8 cellular contexts compared by ENCODE assay signal in genomic region chr15:82999905-83000671, GRCh38. TPM values are rescaled to one million over a fixed set of nuclear protein-coding genes. Genes with fewer than 3 reads are reported as not detected.
A peak's percentile ranks its signal among the peaks of the same experiment; 100 is the strongest.
DNase-seq lines count a peak whose midpoint lies in the region; ATAC-seq and TF ChIP-seq lines count a peak whose summit lies in the region.

No MANE protein-coding gene starts in this region.

- peak overlapping the region; percentile 64 for H3K4me3 ChIP-seq in fibroblast of the aortic adventitia (ENCODE audit: low read depth, low read length)

- H3K4me3 Mint-ChIP-seq in activated T-cell treated with anti-CD3 and anti-CD28 coated beads, Interleukin-2, amount 50 U/mL, for 24 hours, result peak overlapping the region; percentile 38

- peaks cover 10% of the 10 kb centered on the region for H3K4me1 Mint-ChIP-seq in activated T-cell treated with anti-CD3 and anti-CD28 coated beads, Interleukin-2, amount 50 U/mL, for 24 hours (ENCODE audit: low read depth)

- no peaks in the 10 kb centered on the region for H3K9me3 Mint-ChIP-seq in activated T-cell treated with anti-CD3 and anti-CD28 coated beads, Interleukin-2, amount 50 U/mL, for 24 hours

- TF ChIP-seq CTCF in GM12872 (IDR thresholded peaks at IDR 0.05; ENCODE audit: insufficient read depth, low read depth, low read length) (peak; percentile 59), fibroblast of the aortic adventitia (IDR thresholded peaks at IDR 0.05; ENCODE audit: insufficient read depth, low read length) (peak; percentile 54)

- H3K27ac Mint-ChIP-seq in activated T-cell treated with anti-CD3 and anti-CD28 coated beads, Interleukin-2, amount 50 U/mL, for 24 hours, result peak overlapping the region; percentile 74

- H3K27me3 Mint-ChIP-seq in activated T-cell treated with anti-CD3 and anti-CD28 coated beads, Interleukin-2, amount 50 U/mL, for 24 hours, result no peaks in the 10 kb centered on the region

- peak; percentile 67 for DNase-seq in AG08395 (ENCODE audit: low spot score)
- DNase-seq in NCI-H446 treated with DMSO at 0.1 percent for 48 hours (lab: John Stamatoyannopoulos, UW), result peak; percentile 30
- DNase-seq in activated T-cell treated with anti-CD3 and anti-CD28 coated beads, Interleukin-2, amount 50 U/mL, for 24 hours, result peak; percentile 47
- peak; percentile 82 for DNase-seq in fibroblast of the aortic adventitia (ENCODE audit: low read depth)
- DNase-seq in non-pigmented ciliary epithelial cell (ENCODE audit: low read depth), result peak; percentile 36
- DNase-seq in posterior vena cava (ENCODE audit: low spot score), result no peak

- intact Hi-C loops in posterior vena cava (cut with DNase I), result loop anchor here (10.0 kb wide), 1 partner anchor 465 kb away; no protein-coding TSS in a partner anchor

- H3K36me3 Mint-ChIP-seq in activated T-cell treated with anti-CD3 and anti-CD28 coated beads, Interleukin-2, amount 50 U/mL, for 24 hours (ENCODE audit: low read depth), result peaks cover 14% of the 10 kb centered on the region

- ATAC-seq in HG02884 (IDR thresholded peaks at IDR 0.05; ENCODE audit: unreplicated experiment), result peak; percentile 69

RNA-seq across cellular contexts. Expression of gene C15orf40, which starts 11.4 kb away (rescaled TPM):
- total RNA-seq in fibroblast of the aortic adventitia (ENCODE audit: low replicate concordance) (15.8 and 22.5 TPM in 2 replicates), posterior vena cava (10 to 100 TPM; 11.0 to 13.0 TPM)

RNA-seq across cellular contexts. Expression of gene RAMAC, which starts 14.1 kb away (rescaled TPM):
- 31.7 and 32.6 TPM in 2 replicates for total RNA-seq in fibroblast of the aortic adventitia (ENCODE audit: low replicate concordance)
- 10 to 100 TPM; 12.8 to 14.2 TPM for total RNA-seq in posterior vena cava

RNA-seq across cellular contexts. Expression of gene HOMER2, which starts 47.6 kb away (rescaled TPM):
- total RNA-seq in fibroblast of the aortic adventitia (ENCODE audit: low replicate concordance) (1.5 and 5.4 TPM in 2 replicates), posterior vena cava (1 to 10 TPM; 2.7 to 3.0 TPM)
